ENCODE assay signal across 9 cellular contexts in genomic region chr2:134979203-134979602, GRCh38.
"Had no signal": no experiment of that assay in that cellular context is flagged by ENCODE, and none has a peak within 500 bp of the region (broad histone marks: within the 10 kb centered on the region; RNA-seq: fewer than 3 reads in every experiment).

No MANE protein-coding gene starts in this region.

- H3K36me3 ChIP-seq: HAP-1 had no signal

- DNase-seq: GM23248, GOT3, H7, H9, HCEC 1CT, HFFc6 had no signal

- H3K9me3 ChIP-seq: HAP-1 had no signal

- H3K4me3 ChIP-seq: GM23248, GM23338, HAP-1 had no signal

- ATAC-seq: GM23338, HCT116 had no signal

- H3K27ac ChIP-seq: GM23248 had no signal

- H3K9ac ChIP-seq: GM23248 had no signal

- H3K4me2 ChIP-seq: GM23338 had no signal

- H3K4me1 ChIP-seq: HAP-1 had no signal
